Comparison of ENCODE assay signal across 20 cellular contexts in genomic region chr6:40585218-40585617, GRCh38. TPM values are rescaled to one million over a fixed set of nuclear protein-coding genes. Genes with fewer than 3 reads are reported as not detected.
DNase-seq lines count a peak whose midpoint lies in the region; ATAC-seq, FAIRE-seq and TF ChIP-seq lines count a peak whose summit lies in the region.
"Had no signal": no experiment of that assay in that cellular context is flagged by ENCODE, and none has a peak within 500 bp of the region (broad histone marks: within the 10 kb centered on the region; RNA-seq: fewer than 3 reads in every experiment).

No MANE protein-coding gene starts in this region.

- H3K4me3 ChIP-seq in astrocyte (ENCODE audit: insufficient read depth, low read depth, low read length) (no peak overlapping the region), mesenchymal stem cell (ENCODE audit: insufficient read depth in 1 of 2, low read depth in 1 of 2, low read length in 2 of 2) (no peak overlapping the region)
- H3K4me3 ChIP-seq: HAP-1, heart right ventricle, lung, SJCRH30 had no signal

- no peak overlapping the region for H2BK5ac ChIP-seq in mesenchymal stem cell (ENCODE audit: low read depth, low read length, poor library complexity, severe bottlenecking)

- no peak overlapping the region for H3K4ac ChIP-seq in mesenchymal stem cell (ENCODE audit: low read depth in 1 of 2, low read length in 2 of 2)

- H3K4me1 ChIP-seq in astrocyte (ENCODE audit: insufficient read depth, low read length) (peaks cover 3% of the 10 kb centered on the region), mesenchymal stem cell (ENCODE audit: control insufficient read depth, insufficient read depth, low read depth, low read length) (peaks cover 20% of the 10 kb centered on the region)
- H3K4me1 ChIP-seq: HAP-1, SJCRH30 had no signal

- no peaks in the 10 kb centered on the region for H3K9me3 Mint-ChIP-seq in astrocyte (ENCODE audit: unreplicated experiment)
- H3K9me3 Mint-ChIP-seq in natural killer cell treated with Interleukin-12 subunit alpha and Interleukin-12 subunit beta and Interleukin-15 and Interleukin-18, amount 100 ng/mL, for 72 hours: no peaks in the 10 kb centered on the region

- TF ChIP-seq POLR2A in GM18505 (IDR thresholded peaks at IDR 0.05; ENCODE audit: borderline replicate concordance, extremely low read depth, insufficient read depth, insufficient read length): no peak

- no peak overlapping the region for H2AK5ac ChIP-seq in mesenchymal stem cell (ENCODE audit: low read length, severe bottlenecking)

- H2AFZ ChIP-seq in astrocyte (ENCODE audit: low read depth, low read length) (no peak overlapping the region), mesenchymal stem cell (ENCODE audit: low read depth, low read length) (no peak overlapping the region)

- no peak overlapping the region for H3K23ac ChIP-seq in mesenchymal stem cell (ENCODE audit: low read length in 2 of 2)

- H3K9ac ChIP-seq in astrocyte (ENCODE audit: low read length) (no peak overlapping the region), mesenchymal stem cell (ENCODE audit: low read length) (no peak overlapping the region)

- H4K91ac ChIP-seq in mesenchymal stem cell (ENCODE audit: low read length): no peak overlapping the region

- no peak overlapping the region for H3K14ac ChIP-seq in mesenchymal stem cell (ENCODE audit: low read length in 2 of 2)

- no peak for TF ChIP-seq CTCF in astrocyte (IDR thresholded peaks at IDR 0.05; ENCODE audit: insufficient read depth, low read depth, low read length)

- peaks cover 12% of the 10 kb centered on the region for H3K4me1 Mint-ChIP-seq in astrocyte (ENCODE audit: low read depth, unreplicated experiment)
- peaks cover 29 to 30% of the 10 kb centered on the region in 2 donors for H3K4me1 Mint-ChIP-seq in natural killer cell treated with Interleukin-12 subunit alpha and Interleukin-12 subunit beta and Interleukin-15 and Interleukin-18, amount 100 ng/mL, for 72 hours (ENCODE audit: low read depth in 2 of 2)

- no peak for ATAC-seq in natural killer cell treated with Interleukin-12 subunit alpha and Interleukin-12 subunit beta and Interleukin-15 and Interleukin-18, amount 100 ng/mL, for 72 hours
- ATAC-seq in GM18505 (IDR thresholded peaks at IDR 0.05; ENCODE audit: unreplicated experiment): no peak
- ATAC-seq: activated CD4-positive, alpha-beta T cell treated with anti-CD3 and anti-CD28 coated beads for 36 hours; heart right ventricle; PC-3 had no signal

- H4K8ac ChIP-seq in mesenchymal stem cell (ENCODE audit: low read length): no peak overlapping the region

- H3K27ac ChIP-seq in astrocyte (ENCODE audit: low read depth, low read length): no peak overlapping the region
- H3K27ac ChIP-seq in mesenchymal stem cell (ENCODE audit: low read length, poor library complexity, severe bottlenecking): no peak overlapping the region
- H3K27ac ChIP-seq: C4-2B, heart right ventricle, HL-60, SJCRH30 had no signal

- peaks cover 29% of the 10 kb centered on the region for H3K27me3 ChIP-seq in astrocyte (ENCODE audit: insufficient read depth, low read length)
- H3K27me3 ChIP-seq in mesenchymal stem cell (ENCODE audit: control insufficient read depth in 1 of 2, insufficient read depth in 1 of 2, low read length in 2 of 2): peaks cover 63 to 65% of the 10 kb centered on the region in 2 experiments
- H3K27me3 ChIP-seq: SJCRH30 had no signal

- peak; percentile 52 for DNase-seq in DMS53 (lab: John Stamatoyannopoulos, UW)
- DNase-seq in DMS53 treated with DMSO at 0.1 percent for 48 hours (lab: John Stamatoyannopoulos, UW; ENCODE audit: unreplicated experiment): no peak
- DNase-seq in COLO668 (lab: John Stamatoyannopoulos, UW; ENCODE audit: unreplicated experiment): peak; percentile 26
- no peak for DNase-seq in astrocyte (ENCODE audit: low read depth)
- DNase-seq in natural killer cell treated with Interleukin-12 subunit alpha and Interleukin-12 subunit beta and Interleukin-15 and Interleukin-18, amount 100 ng/mL, for 72 hours (ENCODE audit: low spot score): no peak
- no peak for DNase-seq in midbrain (lab: John Stamatoyannopoulos, UW)
- DNase-seq in mesenchymal stem cell: no peak
- DNase-seq: 8988T; activated CD4-positive, alpha-beta T cell treated with anti-CD3 and anti-CD28 coated beads for 36 hours; activated effector memory CD4-positive, alpha-beta T cell treated with anti-CD3 and anti-CD28 coated beads, Interleukin-2, amount 50 U/mL, for 16 hours; heart right ventricle; NCI-H1930; PC-3 had no signal

- H3K4me2 ChIP-seq in astrocyte (ENCODE audit: low read length) (no peak overlapping the region), mesenchymal stem cell (ENCODE audit: low read length, poor library complexity, severe bottlenecking) (no peak overlapping the region)

- H3K9me3 ChIP-seq in astrocyte (ENCODE audit: insufficient read depth, low read depth, low read length) (no peaks in the 10 kb centered on the region), mesenchymal stem cell (ENCODE audit: control insufficient read depth, low read length) (no peaks in the 10 kb centered on the region)
- H3K9me3 ChIP-seq: HAP-1, heart right ventricle, SJCRH30 had no signal

- no peak overlapping the region for H2BK12ac ChIP-seq in mesenchymal stem cell (ENCODE audit: low read length in 2 of 2)

- H3K27ac Mint-ChIP-seq in astrocyte (ENCODE audit: unreplicated experiment): no peak overlapping the region
- no peak overlapping the region for H3K27ac Mint-ChIP-seq in natural killer cell treated with Interleukin-12 subunit alpha and Interleukin-12 subunit beta and Interleukin-15 and Interleukin-18, amount 100 ng/mL, for 72 hours
- H3K27ac Mint-ChIP-seq: activated CD4-positive, alpha-beta T cell treated with anti-CD3 and anti-CD28 coated beads for 36 hours had no signal

- H3K36me3 Mint-ChIP-seq in astrocyte (ENCODE audit: low read depth, unreplicated experiment): no peaks in the 10 kb centered on the region
- H3K36me3 Mint-ChIP-seq in natural killer cell treated with Interleukin-12 subunit alpha and Interleukin-12 subunit beta and Interleukin-15 and Interleukin-18, amount 100 ng/mL, for 72 hours: no peaks in the 10 kb centered on the region

- no peak for FAIRE-seq in astrocyte (lab: Jason Lieb, UNC)
- FAIRE-seq: endometrium had no signal

- 51% methylated on average over 4 of the region's 4 CpGs for WGBS in mesenchymal stem cell

- H3K36me3 ChIP-seq in astrocyte (ENCODE audit: insufficient read depth, low read length) (no peaks in the 10 kb centered on the region), mesenchymal stem cell (ENCODE audit: control insufficient read depth in 1 of 2, insufficient read depth in 2 of 2, low read depth in 1 of 2, low read length in 2 of 2) (no peaks in the 10 kb centered on the region)
- H3K36me3 ChIP-seq: HAP-1, heart right ventricle, SJCRH30 had no signal

- peaks cover 62% of the 10 kb centered on the region for H3K27me3 Mint-ChIP-seq in astrocyte (ENCODE audit: low read depth, unreplicated experiment)
- H3K27me3 Mint-ChIP-seq in natural killer cell treated with Interleukin-12 subunit alpha and Interleukin-12 subunit beta and Interleukin-15 and Interleukin-18, amount 100 ng/mL, for 72 hours: peaks cover 3 to 6% of the 10 kb centered on the region in 2 donors

- H3K18ac ChIP-seq in mesenchymal stem cell (ENCODE audit: low read depth in 1 of 2, low read length in 2 of 2): no peak overlapping the region

- H3K79me2 ChIP-seq in astrocyte (ENCODE audit: insufficient read depth, low read length): no peaks in the 10 kb centered on the region

- H2BK15ac ChIP-seq in mesenchymal stem cell (ENCODE audit: low read depth, poor library complexity, severe bottlenecking): no peak overlapping the region

- H4K20me1 ChIP-seq in astrocyte (ENCODE audit: insufficient read depth, low read length): no peaks in the 10 kb centered on the region

- no peaks in the 10 kb centered on the region for H3K79me1 ChIP-seq in mesenchymal stem cell (replicated peaks; ENCODE audit: low read length, poor library complexity, severe bottlenecking)

- H2BK120ac ChIP-seq in mesenchymal stem cell (ENCODE audit: low read depth, low read length): no peak overlapping the region

- peak overlapping the region; percentile 70 for H3K4me3 Mint-ChIP-seq in astrocyte (ENCODE audit: unreplicated experiment)
- peak overlapping the region; percentile 58 for H3K4me3 Mint-ChIP-seq in natural killer cell treated with Interleukin-12 subunit alpha and Interleukin-12 subunit beta and Interleukin-15 and Interleukin-18, amount 100 ng/mL, for 72 hours
- H3K4me3 Mint-ChIP-seq: activated CD4-positive, alpha-beta T cell treated with anti-CD3 and anti-CD28 coated beads for 36 hours had no signal

RNA-seq across cellular contexts. Expression of gene LRFN2, which starts 1.9 kb away (rescaled TPM):
- total RNA-seq in astrocyte: 0.32 and 0.94 TPM in 2 replicates
- total RNA-seq in natural killer cell treated with Interleukin-12 subunit alpha and Interleukin-12 subunit beta and Interleukin-15 and Interleukin-18, amount 100 ng/mL, for 72 hours: under 1 TPM; 0.29 to 0.50 TPM
- polyA plus RNA-seq in mesenchymal stem cell (2013, experiment 1 of 2): 0.03 TPM
- polyA plus RNA-seq in mesenchymal stem cell (2013, experiment 2 of 2): 0.01 TPM
- total RNA-seq: activated CD4-positive, alpha-beta T cell treated with anti-CD3 and anti-CD28 coated beads for 36 hours; heart right ventricle; PC-3; SJCRH30 had no signal
- polyA plus RNA-seq: heart right ventricle had no signal

Comparison
In these comparisons a context has a peak if more than half of its experiments do, and no peak if none do; other contexts are left out.
1. DNase-seq: peak in DMS53 (single experiment) and COLO668 (single experiment); none in DMS53 treated with DMSO at 0.1 percent for 48 hours (single experiment), astrocyte (single experiment), natural killer cell treated with Interleukin-12 subunit alpha and Interleukin-12 subunit beta and Interleukin-15 and Interleukin-18, amount 100 ng/mL, for 72 hours (single experiment), midbrain (single experiment) and mesenchymal stem cell (single experiment).